Comparison of ENCODE assay signal across 1 cellular context in the genomic region with DNA sequence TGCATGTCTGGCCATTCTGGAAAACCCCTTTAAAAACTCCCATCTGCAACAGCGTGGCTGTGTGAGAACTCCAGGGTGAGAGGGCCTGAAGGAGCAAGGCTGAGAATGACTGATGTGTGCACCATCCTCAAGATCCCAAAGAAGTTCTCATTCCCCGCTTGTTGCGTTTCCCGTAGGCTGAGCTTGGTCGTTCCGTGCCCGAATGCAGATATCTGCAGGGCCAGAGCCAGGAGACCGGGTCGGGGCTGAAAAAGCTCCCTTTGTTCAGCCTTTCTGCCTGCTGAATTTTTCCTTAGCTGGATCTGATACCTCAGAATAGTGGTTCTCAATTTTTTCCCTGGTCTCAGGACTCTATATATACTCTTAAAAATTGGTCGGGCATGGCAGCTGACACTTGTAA.
A peak's percentile ranks its signal among the peaks of the same experiment; 100 is the strongest.
TF ChIP-seq lines count a peak whose summit lies in the region.

No MANE protein-coding gene starts in this region.

TF ChIP-seq in GM12878, 131 proteins besides CTCF, POLR2A, EP300 and RAD21:
- TF ChIP-seq, protein P1, sequence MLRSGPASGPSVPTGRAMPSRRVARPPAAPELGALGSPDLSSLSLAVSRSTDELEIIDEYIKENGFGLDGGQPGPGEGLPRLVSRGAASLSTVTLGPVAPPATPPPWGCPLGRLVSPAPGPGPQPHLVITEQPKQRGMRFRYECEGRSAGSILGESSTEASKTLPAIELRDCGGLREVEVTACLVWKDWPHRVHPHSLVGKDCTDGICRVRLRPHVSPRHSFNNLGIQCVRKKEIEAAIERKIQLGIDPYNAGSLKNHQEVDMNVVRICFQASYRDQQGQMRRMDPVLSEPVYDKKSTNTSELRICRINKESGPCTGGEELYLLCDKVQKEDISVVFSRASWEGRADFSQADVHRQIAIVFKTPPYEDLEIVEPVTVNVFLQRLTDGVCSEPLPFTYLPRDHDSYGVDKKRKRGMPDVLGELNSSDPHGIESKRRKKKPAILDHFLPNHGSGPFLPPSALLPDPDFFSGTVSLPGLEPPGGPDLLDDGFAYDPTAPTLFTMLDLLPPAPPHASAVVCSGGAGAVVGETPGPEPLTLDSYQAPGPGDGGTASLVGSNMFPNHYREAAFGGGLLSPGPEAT (IDR thresholded peaks at IDR 0.05; ENCODE audit: low read depth) = peak; percentile 35; the same call in 1 of the 2 replicates
- TF ChIP-seq SREBF1 (IDR thresholded peaks at IDR 0.05; ENCODE audit: low read length) (no peak), SREBF2 (IDR thresholded peaks at IDR 0.05; ENCODE audit: low read length) (no peak)
- TF ChIP-seq, protein P2, sequence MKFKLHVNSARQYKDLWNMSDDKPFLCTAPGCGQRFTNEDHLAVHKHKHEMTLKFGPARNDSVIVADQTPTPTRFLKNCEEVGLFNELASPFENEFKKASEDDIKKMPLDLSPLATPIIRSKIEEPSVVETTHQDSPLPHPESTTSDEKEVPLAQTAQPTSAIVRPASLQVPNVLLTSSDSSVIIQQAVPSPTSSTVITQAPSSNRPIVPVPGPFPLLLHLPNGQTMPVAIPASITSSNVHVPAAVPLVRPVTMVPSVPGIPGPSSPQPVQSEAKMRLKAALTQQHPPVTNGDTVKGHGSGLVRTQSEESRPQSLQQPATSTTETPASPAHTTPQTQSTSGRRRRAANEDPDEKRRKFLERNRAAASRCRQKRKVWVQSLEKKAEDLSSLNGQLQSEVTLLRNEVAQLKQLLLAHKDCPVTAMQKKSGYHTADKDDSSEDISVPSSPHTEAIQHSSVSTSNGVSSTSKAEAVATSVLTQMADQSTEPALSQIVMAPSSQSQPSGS (IDR thresholded peaks at IDR 0.05; ENCODE audit: low read length) = no peak
